8 cellular contexts compared by ENCODE assay signal in the genomic region with DNA sequence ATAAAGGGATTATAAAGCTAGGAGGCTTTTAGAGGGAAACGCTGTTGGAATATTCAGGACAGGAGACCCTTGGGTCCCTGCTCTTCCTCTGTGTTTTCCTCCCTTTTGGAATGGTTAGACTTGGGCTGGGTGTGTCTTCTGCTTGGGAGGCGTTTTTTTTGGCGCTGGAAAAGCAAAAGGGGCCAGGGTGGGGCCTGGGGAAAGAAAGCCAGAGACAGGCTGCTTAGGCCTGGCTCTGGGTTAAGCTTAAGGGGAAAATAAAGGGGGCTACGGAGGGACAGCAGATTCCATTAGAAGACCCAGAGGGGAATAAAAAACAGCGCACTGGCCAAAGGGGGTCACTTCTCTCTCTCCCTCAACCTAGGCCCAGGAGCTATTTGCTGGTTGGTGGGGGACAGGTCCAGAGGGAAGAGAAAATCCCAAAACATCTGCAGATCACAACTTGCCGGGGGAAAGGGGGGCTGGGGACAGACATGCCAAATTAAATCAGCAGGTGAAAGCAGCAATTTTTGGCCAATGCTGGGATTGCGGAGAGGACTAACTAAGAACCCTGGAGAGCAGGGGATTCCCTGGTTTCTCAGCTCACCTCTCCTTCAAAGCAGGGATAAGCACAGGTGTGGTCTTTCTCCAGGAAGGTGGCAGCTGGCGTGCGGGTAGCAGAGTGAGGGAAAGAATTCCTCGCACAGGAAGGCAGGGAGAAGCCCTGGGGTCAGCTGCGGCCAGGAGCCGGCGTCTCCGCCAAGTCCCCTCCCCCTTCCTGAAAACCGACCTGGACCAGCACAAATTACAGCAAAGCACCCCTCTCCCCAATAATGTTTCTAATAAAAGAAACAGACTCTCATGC.
DNase-seq lines count a peak whose midpoint lies in the region; ATAC-seq and TF ChIP-seq lines count a peak whose summit lies in the region.

No MANE protein-coding gene starts in this region.

- H3K9me3 Mint-ChIP-seq in nephron progenitor cell: no peaks in the 10 kb centered on the region

- H3K27ac Mint-ChIP-seq in nephron progenitor cell: no peak overlapping the region

- ATAC-seq in GM18909 (IDR thresholded peaks at IDR 0.05; ENCODE audit: poor library complexity, unreplicated experiment): no peak
- ATAC-seq in HG02623 (IDR thresholded peaks at IDR 0.05; ENCODE audit: unreplicated experiment): no peak

- H3K36me3 Mint-ChIP-seq in nephron progenitor cell (ENCODE audit: low read depth): peaks cover 5% of the 10 kb centered on the region

- peaks cover 31% of the 10 kb centered on the region for H3K4me1 Mint-ChIP-seq in nephron progenitor cell

- H3K27me3 Mint-ChIP-seq in nephron progenitor cell (ENCODE audit: low read depth, poor library complexity): peaks cover 44% of the 10 kb centered on the region

- peak overlapping the region; percentile 88 for H3K4me3 Mint-ChIP-seq in nephron progenitor cell

- peak; percentile 46 for DNase-seq in NCI-H146 (lab: John Stamatoyannopoulos, UW)
- no peak for DNase-seq in NCI-H146 treated with DMSO at 0.1 percent for 48 hours (lab: John Stamatoyannopoulos, UW; ENCODE audit: unreplicated experiment)
- DNase-seq in SK-MEL-5 (ENCODE audit: low read depth, low spot score): peak; percentile 6
- no peak for DNase-seq in fibroblast of mammary gland (ENCODE audit: low read depth)
- DNase-seq in nephron progenitor cell: peak; percentile 56
- no peak for DNase-seq in GDM1 (lab: John Stamatoyannopoulos, UW)

- peak overlapping the region; percentile 61 for H3K4me3 ChIP-seq in fibroblast of mammary gland (ENCODE audit: control insufficient read depth, low read depth, low read length)

- TF ChIP-seq CTCF in fibroblast of mammary gland (conservative IDR thresholded peaks at IDR 0.05; ENCODE audit: control insufficient read depth, insufficient read depth, low read depth, low read length) (no peak), nephron progenitor cell (IDR thresholded peaks at IDR 0.05) (no peak)

- in situ Hi-C loops in SK-MEL-5 (cut with HindIII; ENCODE audit: low pct_unique_long_range_greater_than_20kb, low sequenced_read_pairs): no loop called here

Comparison
In these comparisons a context has a peak if more than half of its experiments do, and no peak if none do; other contexts are left out.
1. DNase-seq: peak in NCI-H146 (single experiment), SK-MEL-5 (single experiment) and nephron progenitor cell (single experiment); none in NCI-H146 treated with DMSO at 0.1 percent for 48 hours (single experiment), fibroblast of mammary gland (single experiment) and GDM1 (single experiment).